ENCODE assay signal across 8 cellular contexts in the genomic region with DNA sequence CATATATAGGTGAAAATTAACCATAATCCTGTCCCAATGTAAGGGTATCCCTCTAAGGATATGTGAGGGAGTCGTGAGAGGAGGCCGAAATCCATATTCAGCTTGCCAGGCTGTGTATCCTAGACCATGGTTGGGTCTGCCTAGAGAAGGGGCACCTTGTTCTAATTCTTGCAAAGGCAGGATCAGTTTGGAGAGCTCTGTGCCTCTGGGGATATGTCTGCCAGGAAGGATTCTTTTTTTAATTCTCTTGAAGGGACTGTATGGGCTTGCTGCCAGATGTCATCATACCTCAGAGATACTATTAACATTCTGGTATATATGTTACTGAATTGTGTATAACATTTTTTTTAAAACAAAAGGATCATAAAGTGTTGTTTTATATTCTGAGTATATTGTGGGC. TPM values are rescaled to one million over a fixed set of nuclear protein-coding genes. Genes with fewer than 3 reads are reported as not detected.
DNase-seq lines count a peak whose midpoint lies in the region; ATAC-seq and TF ChIP-seq lines count a peak whose summit lies in the region.

No MANE protein-coding gene starts in this region.

- no peak overlapping the region for H3K27ac Mint-ChIP-seq in progenitor cell of endocrine pancreas

- H3K4me3 ChIP-seq in NT2/D1 (ENCODE audit: insufficient read length, low read depth) (peak overlapping the region; percentile 93), dorsolateral prefrontal cortex (peak overlapping the region in 44 of 59 donors; percentile 14 to 98 (median 89))

- no peaks in the 10 kb centered on the region for H3K9me3 Mint-ChIP-seq in progenitor cell of endocrine pancreas (ENCODE audit: low read depth)

- H3K4me3 Mint-ChIP-seq in progenitor cell of endocrine pancreas (ENCODE audit: low read depth) = peak overlapping the region; percentile 84

- H3K27me3 ChIP-seq in NT2/D1 (ENCODE audit: insufficient read depth, insufficient read length) = peaks cover 2% of the 10 kb centered on the region
- no peaks in the 10 kb centered on the region for H3K27me3 ChIP-seq in dorsolateral prefrontal cortex

- peaks cover 22% of the 10 kb centered on the region for H3K4me1 Mint-ChIP-seq in progenitor cell of endocrine pancreas (ENCODE audit: low read depth)

- H3K27ac ChIP-seq in dorsolateral prefrontal cortex = peak overlapping the region in 1 of 59 donors; percentile 100

- no peaks in the 10 kb centered on the region for H3K4me1 ChIP-seq in NT2/D1 (ENCODE audit: insufficient read depth, insufficient read length)

- intact Hi-C loops in dorsolateral prefrontal cortex (cut with DNase I) = loop anchor here (5.0 to 10.0 kb wide), 5 partner anchors 266 to 567 kb away; partner anchors contain the start of genes RASA2 (in 1 of the 2) and TFDP2 (in 1 of the 2)

- peak; percentile 14 for DNase-seq in NCI-H1694 treated with DMSO at 0.1 percent for 48 hours (lab: John Stamatoyannopoulos, UW)
- DNase-seq in NCI-H1694 (lab: John Stamatoyannopoulos, UW) = no peak
- no peak for DNase-seq in NT2/D1 (ENCODE audit: low read depth, low spot score)
- DNase-seq in dorsolateral prefrontal cortex = no peak
- no peak for DNase-seq in progenitor cell of endocrine pancreas (ENCODE audit: low spot score, unreplicated experiment)
- DNase-seq in superior temporal gyrus (ENCODE audit: extremely low spot score) = no peak
- no peak for DNase-seq in ureter (ENCODE audit: low spot score)

- TF ChIP-seq CTCF in dorsolateral prefrontal cortex (IDR thresholded peaks at IDR 0.05 in 54 of 56, conservative IDR thresholded peaks at IDR 0.05 in 2 of 56; ENCODE audit: low read depth in 1 of 56, partially characterized antibody in 56 of 56) (no peak), progenitor cell of endocrine pancreas (IDR thresholded peaks at IDR 0.05; ENCODE audit: unreplicated experiment) (no peak)

- ATAC-seq in HG03432 (IDR thresholded peaks at IDR 0.05; ENCODE audit: unreplicated experiment) = no peak

- H3K36me3 Mint-ChIP-seq in progenitor cell of endocrine pancreas (ENCODE audit: insufficient read depth) = peaks cover 2% of the 10 kb centered on the region

- H3K36me3 ChIP-seq in NT2/D1 (ENCODE audit: insufficient read depth, insufficient read length, low read length) = peaks cover 40% of the 10 kb centered on the region

- H3K9ac ChIP-seq in NT2/D1 (ENCODE audit: insufficient read length, low read depth) = no peak overlapping the region

- no peaks in the 10 kb centered on the region for H3K9me3 ChIP-seq in NT2/D1 (ENCODE audit: insufficient read depth, low read length)

- peaks cover 7% of the 10 kb centered on the region for H3K27me3 Mint-ChIP-seq in progenitor cell of endocrine pancreas

RNA-seq across cellular contexts. Expression of gene ATP1B3, which starts 2.4 kb away (rescaled TPM):
- total RNA-seq in dorsolateral prefrontal cortex (100 to 1,000 TPM in 66 of 120 experiments, 10 to 100 TPM in 54; 60.5 to 189 (median 103) TPM), progenitor cell of endocrine pancreas (99.5 and 103 TPM in 2 replicates), ureter (113 TPM)
